Comparison of ENCODE assay signal across 21 cellular contexts in genomic region chr15:29123171-29123570, GRCh38.
DNase-seq lines count a peak whose midpoint lies in the region; ATAC-seq, FAIRE-seq and TF ChIP-seq lines count a peak whose summit lies in the region.
"Had no signal": no experiment of that assay in that cellular context is flagged by ENCODE, and none has a peak within 500 bp of the region (broad histone marks: within the 10 kb centered on the region; RNA-seq: fewer than 3 reads in every experiment).

No MANE protein-coding gene starts in this region.

- no peak for ATAC-seq in Right ventricle myocardium superior (ENCODE audit: poor library complexity)
- ATAC-seq: CD8-positive, alpha-beta T cell; HepG2 had no signal

- H3K27me3 ChIP-seq in right atrium auricular region (no peaks in the 10 kb centered on the region), spleen (replicated peaks in 1 of 7) (no peaks in the 10 kb centered on the region)
- no peaks in the 10 kb centered on the region for H3K27me3 ChIP-seq in BLaER1 treated with 17β-estradiol and CSF1 and Interleukin-3, amounts not matched to agents 10 nM and 100 nM

- peaks cover 0 to 23% (median 0%) of the 10 kb centered on the region in 11 experiments; a peak in 2 of 22 replicates for H4K20me1 ChIP-seq in BLaER1 treated with 17β-estradiol and CSF1 and Interleukin-3, amounts not matched to agents 10 nM and 100 nM

- intact Hi-C loops in Right ventricle myocardium superior (cut with DNase I) (no loop called here), kidney (cut with DNase I) (no loop called here), spleen (cut with DNase I; ENCODE audit: low total_unique reads) (no loop called here)

- FAIRE-seq in kidney (lab: Jason Lieb, UNC), result no peak
- FAIRE-seq: D721Med, GM19239, HepG2, HTR-8/SVneo had no signal

- H3K4me3 ChIP-seq in right atrium auricular region (no peak overlapping the region), kidney (ENCODE audit: low read length in 2 of 2) (no peak overlapping the region), spleen (no peak overlapping the region)
- H3K4me3 ChIP-seq in BLaER1 treated with 17β-estradiol and CSF1 and Interleukin-3, amounts not matched to agents 10 nM and 100 nM, result no peak overlapping the region

- DNase-seq in Right ventricle myocardium superior, result peak; percentile 10
- no peak for DNase-seq in right atrium auricular region (ENCODE audit: low spot score)
- peak; percentile 43 for DNase-seq in kidney
- DNase-seq in spleen, result peak; percentile 71
- DNase-seq in DMS79 (lab: John Stamatoyannopoulos, UW), result no peak
- no peak for DNase-seq in GF-D8 (lab: John Stamatoyannopoulos, UW)
- no peak for DNase-seq in HEK293T (ENCODE audit: extremely low spot score)
- DNase-seq: ACHN; CD8-positive, alpha-beta T cell; COR-L47; DMS153; DND-41; GDM1; GOT3; H9; HFFc6 had no signal

- peak overlapping the region in 9 of 11 experiments; percentile 18 to 67 (median 54); a peak in 16 of 22 replicates for H3K4me2 ChIP-seq in BLaER1 treated with 17β-estradiol and CSF1 and Interleukin-3, amounts not matched to agents 10 nM and 100 nM

- H3K36me3 ChIP-seq in right atrium auricular region (no peaks in the 10 kb centered on the region), kidney (ENCODE audit: control insufficient read depth in 1 of 2, insufficient read depth in 2 of 2, low read length in 2 of 2) (no peaks in the 10 kb centered on the region), spleen (no peaks in the 10 kb centered on the region)
- H3K36me3 ChIP-seq in BLaER1 treated with 17β-estradiol and CSF1 and Interleukin-3, amounts not matched to agents 10 nM and 100 nM, result no peaks in the 10 kb centered on the region

- 89 to 96% (median 91%) methylated on average over 18 of the region's 18 CpGs for WGBS in spleen, 5 donors

- no peaks in the 10 kb centered on the region for H3K4me1 ChIP-seq in right atrium auricular region
- H3K4me1 ChIP-seq in BLaER1 treated with 17β-estradiol and CSF1 and Interleukin-3, amounts not matched to agents 10 nM and 100 nM, result peaks cover 0 to 52% (median 35%) of the 10 kb centered on the region in 10 experiments; a peak in 17 of 20 replicates
- H3K4me1 ChIP-seq in kidney (ENCODE audit: control insufficient read depth in 1 of 2, insufficient read depth in 1 of 2, low read depth in 1 of 2, low read length in 2 of 2), result no peaks in the 10 kb centered on the region
- H3K4me1 ChIP-seq in spleen, result no peaks in the 10 kb centered on the region

- CTCF ChIA-PET in HEK293T (lab: Yijun Ruan, JAX), result no interaction called here

- TF ChIP-seq CTCF in right atrium auricular region (IDR thresholded peaks at IDR 0.05) (no peak), kidney (IDR thresholded peaks at IDR 0.05; ENCODE audit: borderline replicate concordance, extremely low read depth, insufficient read depth) (no peak), spleen (IDR thresholded peaks at IDR 0.05 in 8 of 11, conservative IDR thresholded peaks at IDR 0.05 in 3 of 11) (no peak)

- H3K9me3 ChIP-seq in right atrium auricular region (no peaks in the 10 kb centered on the region), kidney (ENCODE audit: control insufficient read depth in 1 of 2, low read length in 2 of 2) (no peaks in the 10 kb centered on the region), spleen (no peaks in the 10 kb centered on the region)
- H3K9me3 ChIP-seq in BLaER1 treated with 17β-estradiol and CSF1 and Interleukin-3, amounts not matched to agents 10 nM and 100 nM (replicated peaks in 1 of 11), result no peaks in the 10 kb centered on the region

- TF ChIP-seq POLR2A in spleen (IDR thresholded peaks at IDR 0.05), result no peak

- POLR2A ChIA-PET in HEK293T (lab: Yijun Ruan, JAX), result no interaction called here

- H3K27ac ChIP-seq in right atrium auricular region, result no peak overlapping the region
- peak overlapping the region in 4 of 11 experiments; percentile 32 to 52 (median 40); a peak in 4 of 22 replicates for H3K27ac ChIP-seq in BLaER1 treated with 17β-estradiol and CSF1 and Interleukin-3, amounts not matched to agents 10 nM and 100 nM
- no peak overlapping the region for H3K27ac ChIP-seq in kidney (ENCODE audit: low read depth in 2 of 2, low read length in 2 of 2)
- H3K27ac ChIP-seq in spleen, result no peak overlapping the region

- H3K9ac ChIP-seq in BLaER1 treated with 17β-estradiol and CSF1 and Interleukin-3, amounts not matched to agents 10 nM and 100 nM, result peak overlapping the region in 1 of 11 experiments; percentile 1; a peak in 2 of 22 replicates
- H3K9ac ChIP-seq in kidney (ENCODE audit: low read length in 2 of 2), result no peak overlapping the region

TF ChIP-seq in HEK293T, 16 proteins besides CTCF, POLR2A, EP300 and RAD21:
- TF ChIP-seq CTBP1 (IDR thresholded peaks at IDR 0.05; ENCODE audit: borderline replicate concordance) (no peak), ZNF384 (IDR thresholded peaks at IDR 0.05) (no peak), SP1 (IDR thresholded peaks at IDR 0.05) (no peak), L3MBTL2 (conservative IDR thresholded peaks at IDR 0.05) (no peak), NFRKB (IDR thresholded peaks at IDR 0.05) (no peak), LEF1 (IDR thresholded peaks at IDR 0.05; ENCODE audit: borderline replicate concordance) (no peak), HDGF (IDR thresholded peaks at IDR 0.05; ENCODE audit: borderline replicate concordance) (no peak), ELF4 (IDR thresholded peaks at IDR 0.05) (no peak), SUZ12 (IDR thresholded peaks at IDR 0.05) (no peak), FOXM1 (IDR thresholded peaks at IDR 0.05; ENCODE audit: borderline replicate concordance) (no peak), FOXA1 (IDR thresholded peaks at IDR 0.05) (no peak), BHLHE40 (IDR thresholded peaks at IDR 0.05; ENCODE audit: borderline replicate concordance) (no peak), TARDBP (IDR thresholded peaks at IDR 0.05) (no peak), FOXK2 (IDR thresholded peaks at IDR 0.05) (no peak), ARNT (IDR thresholded peaks at IDR 0.05) (no peak)
- TF ChIP-seq, protein P1, sequence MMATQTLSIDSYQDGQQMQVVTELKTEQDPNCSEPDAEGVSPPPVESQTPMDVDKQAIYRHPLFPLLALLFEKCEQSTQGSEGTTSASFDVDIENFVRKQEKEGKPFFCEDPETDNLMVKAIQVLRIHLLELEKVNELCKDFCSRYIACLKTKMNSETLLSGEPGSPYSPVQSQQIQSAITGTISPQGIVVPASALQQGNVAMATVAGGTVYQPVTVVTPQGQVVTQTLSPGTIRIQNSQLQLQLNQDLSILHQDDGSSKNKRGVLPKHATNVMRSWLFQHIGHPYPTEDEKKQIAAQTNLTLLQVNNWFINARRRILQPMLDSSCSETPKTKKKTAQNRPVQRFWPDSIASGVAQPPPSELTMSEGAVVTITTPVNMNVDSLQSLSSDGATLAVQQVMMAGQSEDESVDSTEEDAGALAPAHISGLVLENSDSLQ (IDR thresholded peaks at IDR 0.05), result no peak
TF ChIP-seq in HEK293T: peak in this region for 0.

Comparison
In these comparisons a context has a peak if more than half of its experiments do, and no peak if none do; other contexts are left out.
1. DNase-seq: peak in Right ventricle myocardium superior (single experiment), kidney (single experiment) and spleen (single experiment); none in right atrium auricular region (single experiment), DMS79 (single experiment), GF-D8 (single experiment) and HEK293T (single experiment).